In genomic region chr11:119167077-119167458, GRCh38 we compare ENCODE assay signal across 5 cellular contexts. TPM values are rescaled to one million over a fixed set of nuclear protein-coding genes. Genes with fewer than 3 reads are reported as not detected.
"Had no signal": no experiment of that assay in that cellular context is flagged by ENCODE, and none has a peak within 500 bp of the region (broad histone marks: within the 10 kb centered on the region; RNA-seq: fewer than 3 reads in every experiment).

No MANE protein-coding gene starts in this region.

RNA-seq across cellular contexts. Expression of gene NHERF4, which starts 18.2 kb away (rescaled TPM):
- total RNA-seq: mammary epithelial cell, osteocyte, psoas muscle had no signal
- polyA plus RNA-seq: mammary epithelial cell; naive thymus-derived CD4-positive, alpha-beta T cell had no signal

RNA-seq across cellular contexts. Expression of gene ABCG4, which starts 18.2 kb away (rescaled TPM):
- polyA plus RNA-seq: immature natural killer cell; naive thymus-derived CD4-positive, alpha-beta T cell had no signal
